In the genomic region with DNA sequence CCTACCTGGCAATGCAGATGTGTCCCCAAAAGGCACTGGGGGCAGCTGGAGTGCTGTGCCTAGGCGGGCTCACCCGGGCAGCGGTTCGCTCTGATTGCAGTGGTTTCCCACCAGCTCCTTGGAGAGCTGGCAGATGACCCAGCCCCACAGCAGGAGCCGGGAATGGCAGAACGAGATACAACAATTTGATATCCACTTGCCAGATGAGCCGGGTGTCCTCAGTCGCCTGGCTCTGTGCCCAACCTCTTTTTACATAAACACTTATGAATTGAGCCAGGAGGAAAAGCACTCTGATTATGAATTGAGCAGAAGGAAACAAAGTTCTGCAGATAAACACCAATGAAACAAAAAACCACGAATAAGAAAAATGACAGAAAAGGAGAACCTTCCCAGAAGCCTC, we compare ENCODE assay signal across 12 cellular contexts. TPM values are rescaled to one million over a fixed set of nuclear protein-coding genes. Genes with fewer than 3 reads are reported as not detected.
A peak's percentile ranks its signal among the peaks of the same experiment; 100 is the strongest.
DNase-seq lines count a peak whose midpoint lies in the region; TF ChIP-seq lines count a peak whose summit lies in the region.
"Not testable (repeated sequence)": the region's sequence is repeated elsewhere in the genome, so short reads cannot be mapped to it uniquely, and the experiment has no call there.
"Had no signal": no experiment of that assay in that cellular context is flagged by ENCODE, and none has a peak within 500 bp of the region (broad histone marks: within the 10 kb centered on the region; RNA-seq: fewer than 3 reads in every experiment).

No MANE protein-coding gene starts in this region.

- H3K4me3 ChIP-seq in A673 (ENCODE audit: low read depth, low read length, poor library complexity, severe bottlenecking), result not testable (repeated sequence)

- H3K4me1 ChIP-seq in A673 (ENCODE audit: insufficient read depth, low read length, poor library complexity, severe bottlenecking), result not testable (repeated sequence)

- not testable (repeated sequence) for H3K36me3 ChIP-seq in A673 (ENCODE audit: insufficient read depth, low read length, poor library complexity, severe bottlenecking)

- TF ChIP-seq CTCF in A673 (conservative IDR thresholded peaks at IDR 0.05; ENCODE audit: low read depth, low read length), result not testable (repeated sequence)

- not testable (repeated sequence) for H3K27ac ChIP-seq in A673 (ENCODE audit: low read depth, low read length, poor library complexity, severe bottlenecking)

- BruUV-seq in A673 (replicated peaks; lab: Mats Ljungman, UMichigan), result not testable (repeated sequence)

- not testable (repeated sequence) for H3K9me3 ChIP-seq in A673 (ENCODE audit: low read depth, low read length, poor library complexity, severe bottlenecking)

- intact Hi-C loops in A673 (cut with micrococcal nuclease; ENCODE audit: unreplicated experiment), result not testable (repeated sequence)

- H3K27me3 ChIP-seq in A673 (replicated peaks; ENCODE audit: insufficient read depth, low read depth, low read length, poor library complexity), result not testable (repeated sequence)

- POLR2A ChIA-PET in A673 (lab: Charles Lee; ENCODE audit: low non-redundant PET), result not testable (repeated sequence)

- CTCF ChIA-PET in A673 (lab: Charles Lee), result not testable (repeated sequence)

- DNase-seq in A673 (ENCODE audit: low spot score) (peak; percentile 58), DMS79 treated with DMSO at 0.1 percent for 48 hours (lab: John Stamatoyannopoulos, UW) (peak; percentile 90), NCI-H1105 treated with DMSO at 0.1 percent for 48 hours (lab: John Stamatoyannopoulos, UW) (peak; percentile 87), NCI-H2107 (lab: John Stamatoyannopoulos, UW) (peak; percentile 69), NCI-H446 treated with DMSO at 0.1 percent for 48 hours (lab: John Stamatoyannopoulos, UW) (peak; percentile 37), SHP77 (lab: John Stamatoyannopoulos, UW) (peak; percentile 26 to 35), dermis blood vessel endothelial cell (peak; percentile 33), iris pigment epithelial cell (ENCODE audit: low read depth) (peak; percentile 55)

RNA-seq across cellular contexts. Expression of gene ALG1L2, which starts 38.2 kb away (rescaled TPM):
- total RNA-seq in A673 (2021) (not detected in 2 replicates), dermis blood vessel endothelial cell (not detected in 2 replicates)
- total RNA-seq: kidney epithelial cell, mononuclear cell, osteoblast, stomach had no signal

Comparison
In these comparisons a context has a peak if more than half of its experiments do, and no peak if none do; other contexts are left out.
1. DNase-seq: peak in every context shown above with its lines; median percentile 90 in DMS79 treated with DMSO at 0.1 percent for 48 hours; 87 in NCI-H1105 treated with DMSO at 0.1 percent for 48 hours; 69 in NCI-H2107; 58 in A673; 55 in iris pigment epithelial cell; 37 in NCI-H446 treated with DMSO at 0.1 percent for 48 hours; 33 in dermis blood vessel endothelial cell; 30 in SHP77.